ENCODE assay signal across 20 cellular contexts in genomic region chr3:186456636-186457265, GRCh38.
"Had no signal": no experiment of that assay in that cellular context is flagged by ENCODE, and none has a peak within 500 bp of the region (broad histone marks: within the 10 kb centered on the region; RNA-seq: fewer than 3 reads in every experiment).

No MANE protein-coding gene starts in this region.

- H3K36me3 ChIP-seq: gastrocnemius medialis, heart left ventricle, prostate gland, sigmoid colon, stomach, thyroid gland had no signal

- H3K4me3 ChIP-seq: gastrocnemius medialis, heart left ventricle, hepatocyte, lung, prostate gland, sigmoid colon, stomach, thyroid gland had no signal

- H3K4me1 ChIP-seq: gastrocnemius medialis, heart left ventricle, prostate gland, sigmoid colon, stomach, thyroid gland had no signal

- H3K4me2 ChIP-seq: hepatocyte had no signal

- H3K27me3 ChIP-seq: gastrocnemius medialis, heart left ventricle, sigmoid colon, stomach, thyroid gland had no signal

- H3K9me3 ChIP-seq: gastrocnemius medialis, heart left ventricle, prostate gland, sigmoid colon, stomach, thyroid gland had no signal

- H3K27ac ChIP-seq: gastrocnemius medialis, heart left ventricle, hepatocyte, prostate gland, sigmoid colon, stomach, thyroid gland had no signal

- DNase-seq: cortex of kidney; effector memory CD8-positive, alpha-beta T cell; erythroblast; gastrocnemius medialis; heart left ventricle; kidney; natural killer cell; right cardiac atrium; sigmoid colon; stimulated activated CD4-positive, alpha-beta T cell treated with anti-CD3 and anti-CD28 coated beads, Interleukin-2, amount 100 ng/mL, for 24 hours; stimulated activated CD4-positive, alpha-beta T cell treated with anti-CD3 and anti-CD28 coated beads, Interleukin-4, amount 100 ng/mL, for 24 hours; stimulated activated naive CD4-positive, alpha-beta T cell treated with Interleukin-2 at 50 U/mL for 16 hours; stomach; thyroid gland; trophoblast cell had no signal

- ATAC-seq: effector memory CD8-positive, alpha-beta T cell; gastrocnemius medialis; heart left ventricle; left lobe of liver; natural killer cell; right cardiac atrium; stimulated activated effector memory CD8-positive, alpha-beta T cell treated with anti-CD3 and anti-CD28 coated beads, Interleukin-12 subunit alpha, Interleukin-12 subunit beta, amount 100 ng/mL, for 72 hours had no signal

- H2AFZ ChIP-seq: hepatocyte had no signal
